In the genomic region with DNA sequence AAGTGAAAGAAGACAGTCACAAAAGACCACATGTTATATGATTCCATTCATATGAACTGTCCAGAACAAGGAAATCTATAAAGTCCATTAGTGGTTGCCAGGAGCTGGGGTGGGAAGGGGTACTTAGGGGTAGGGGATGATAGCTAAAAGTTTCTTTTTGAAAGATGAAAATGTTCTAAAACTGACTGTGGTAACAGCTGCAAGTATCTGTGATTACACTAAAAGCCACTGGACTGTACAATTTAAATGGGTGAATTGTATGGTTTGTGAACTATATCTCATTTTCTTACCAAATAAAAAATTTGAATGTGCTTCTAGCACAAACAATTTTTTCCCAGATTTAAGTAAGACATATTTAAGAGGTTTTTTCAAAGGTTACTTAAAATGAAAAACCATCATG, we compare ENCODE assay signal across 1 cellular context.
TF ChIP-seq lines count a peak whose summit lies in the region.

No MANE protein-coding gene starts in this region.

TF ChIP-seq in liver, 16 proteins besides CTCF, POLR2A, EP300 and RAD21 (continued from another document):
- TF ChIP-seq, protein P1, sequence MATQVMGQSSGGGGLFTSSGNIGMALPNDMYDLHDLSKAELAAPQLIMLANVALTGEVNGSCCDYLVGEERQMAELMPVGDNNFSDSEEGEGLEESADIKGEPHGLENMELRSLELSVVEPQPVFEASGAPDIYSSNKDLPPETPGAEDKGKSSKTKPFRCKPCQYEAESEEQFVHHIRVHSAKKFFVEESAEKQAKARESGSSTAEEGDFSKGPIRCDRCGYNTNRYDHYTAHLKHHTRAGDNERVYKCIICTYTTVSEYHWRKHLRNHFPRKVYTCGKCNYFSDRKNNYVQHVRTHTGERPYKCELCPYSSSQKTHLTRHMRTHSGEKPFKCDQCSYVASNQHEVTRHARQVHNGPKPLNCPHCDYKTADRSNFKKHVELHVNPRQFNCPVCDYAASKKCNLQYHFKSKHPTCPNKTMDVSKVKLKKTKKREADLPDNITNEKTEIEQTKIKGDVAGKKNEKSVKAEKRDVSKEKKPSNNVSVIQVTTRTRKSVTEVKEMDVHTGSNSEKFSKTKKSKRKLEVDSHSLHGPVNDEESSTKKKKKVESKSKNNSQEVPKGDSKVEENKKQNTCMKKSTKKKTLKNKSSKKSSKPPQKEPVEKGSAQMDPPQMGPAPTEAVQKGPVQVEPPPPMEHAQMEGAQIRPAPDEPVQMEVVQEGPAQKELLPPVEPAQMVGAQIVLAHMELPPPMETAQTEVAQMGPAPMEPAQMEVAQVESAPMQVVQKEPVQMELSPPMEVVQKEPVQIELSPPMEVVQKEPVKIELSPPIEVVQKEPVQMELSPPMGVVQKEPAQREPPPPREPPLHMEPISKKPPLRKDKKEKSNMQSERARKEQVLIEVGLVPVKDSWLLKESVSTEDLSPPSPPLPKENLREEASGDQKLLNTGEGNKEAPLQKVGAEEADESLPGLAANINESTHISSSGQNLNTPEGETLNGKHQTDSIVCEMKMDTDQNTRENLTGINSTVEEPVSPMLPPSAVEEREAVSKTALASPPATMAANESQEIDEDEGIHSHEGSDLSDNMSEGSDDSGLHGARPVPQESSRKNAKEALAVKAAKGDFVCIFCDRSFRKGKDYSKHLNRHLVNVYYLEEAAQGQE (IDR thresholded peaks at IDR 0.05), result no peak
